Comparison of ENCODE assay signal across 21 cellular contexts in genomic region chr10:71468363-71469094, GRCh38.
"Had no signal": no experiment of that assay in that cellular context is flagged by ENCODE, and none has a peak within 500 bp of the region (broad histone marks: within the 10 kb centered on the region; RNA-seq: fewer than 3 reads in every experiment).

No MANE protein-coding gene starts in this region.

- H3K36me3 ChIP-seq: brain microvascular endothelial cell, pancreas, stomach had no signal

- H3K9me3 ChIP-seq: pancreas, stomach had no signal

- H3K27me3 Mint-ChIP-seq: activated CD4-positive, alpha-beta memory T cell treated with anti-CD3 and anti-CD28 coated beads, Interleukin-2, amount 10 ng/mL, durations not matched to agents 7 days and 5 days; activated T-helper 17 cell treated with anti-CD3 and anti-CD28 coated beads, Interleukin-2, amount 50 U/mL, for 72 hours had no signal

- H3K36me3 Mint-ChIP-seq: natural killer cell, type B pancreatic cell had no signal

- H3K4me1 Mint-ChIP-seq: activated B cell treated with CpG ODN at 0.5 μM for 24 hours; activated CD4-positive, alpha-beta memory T cell treated with anti-CD3 and anti-CD28 coated beads, Interleukin-2, amount 10 ng/mL, durations not matched to agents 7 days and 5 days; activated T-helper 17 cell treated with anti-CD3 and anti-CD28 coated beads, Interleukin-2, amount 50 U/mL, for 72 hours; central memory CD8-positive, alpha-beta T cell; natural killer cell had no signal

- H3K4me2 ChIP-seq: smooth muscle cell had no signal

- DNase-seq: activated B cell treated with CpG ODN at 0.5 μM for 24 hours; activated CD4-positive, alpha-beta memory T cell treated with anti-CD3 and anti-CD28 coated beads, Interleukin-2, amount 10 ng/mL, durations not matched to agents 7 days and 5 days; activated CD4-positive, alpha-beta T cell treated with anti-CD3 and anti-CD28 coated beads for 48 hours; activated naive CD4-positive, alpha-beta T cell treated with Interleukin-2 at 50 U/mL for 16 hours; activated T-cell treated with anti-CD3 and anti-CD28 coated beads, Interleukin-2, amount 50 U/mL, for 1 hour; brain microvascular endothelial cell; cortex of kidney; erythroblast; foreskin melanocyte; glutamatergic neuron; mesendoderm; natural killer cell; pancreas; stimulated activated CD4-positive, alpha-beta T cell treated with anti-CD3 and anti-CD28 coated beads, Interleukin-4, amount 100 ng/mL, for 1 hour; stomach; T-helper 9 cell had no signal

- H3K27me3 ChIP-seq: pancreas, stomach had no signal

- H3K9me3 Mint-ChIP-seq: activated B cell treated with CpG ODN at 0.5 μM for 24 hours; activated CD4-positive, alpha-beta memory T cell treated with anti-CD3 and anti-CD28 coated beads, Interleukin-2, amount 10 ng/mL, durations not matched to agents 7 days and 5 days; activated T-helper 17 cell treated with anti-CD3 and anti-CD28 coated beads, Interleukin-2, amount 50 U/mL, for 72 hours; central memory CD8-positive, alpha-beta T cell; natural killer cell; type B pancreatic cell had no signal

- ATAC-seq: activated T-helper 17 cell treated with anti-CD3 and anti-CD28 coated beads, Interleukin-2, amount 50 U/mL, for 72 hours; natural killer cell; pancreas; sciatic nerve had no signal

- H3K4me3 Mint-ChIP-seq: activated B cell treated with CpG ODN at 0.5 μM for 24 hours; activated CD4-positive, alpha-beta memory T cell treated with anti-CD3 and anti-CD28 coated beads, Interleukin-2, amount 10 ng/mL, durations not matched to agents 7 days and 5 days; activated T-helper 17 cell treated with anti-CD3 and anti-CD28 coated beads, Interleukin-2, amount 50 U/mL, for 72 hours; central memory CD8-positive, alpha-beta T cell; natural killer cell; type B pancreatic cell had no signal

- H3K4me3 ChIP-seq: pancreas, smooth muscle cell, stomach had no signal

- H3K27ac Mint-ChIP-seq: activated B cell treated with CpG ODN at 0.5 μM for 24 hours; activated CD4-positive, alpha-beta memory T cell treated with anti-CD3 and anti-CD28 coated beads, Interleukin-2, amount 10 ng/mL, durations not matched to agents 7 days and 5 days; activated T-helper 17 cell treated with anti-CD3 and anti-CD28 coated beads, Interleukin-2, amount 50 U/mL, for 72 hours; natural killer cell; type B pancreatic cell had no signal

- H3K27ac ChIP-seq: brain microvascular endothelial cell, pancreas, stomach had no signal

- H3K4me1 ChIP-seq: pancreas, stomach had no signal
